Comparison of ENCODE assay signal across 1 cellular context in genomic region chr10:119270893-119271361, GRCh38.
TF ChIP-seq lines count a peak whose summit lies in the region.

No MANE protein-coding gene starts in this region.

TF ChIP-seq in K562, 482 proteins besides CTCF, POLR2A, EP300 and RAD21 (continued from another document):
- peak; percentile 69 to 71 for TF ChIP-seq E2F6 (IDR thresholded peaks at IDR 0.05; ENCODE audit: borderline replicate concordance in 1 of 2, extremely low read depth in 1 of 2, insufficient read depth in 1 of 2, insufficient read length in 1 of 2, low read depth in 1 of 2, low read length in 1 of 2, poor library complexity in 1 of 2, severe bottlenecking in 1 of 2)
- TF ChIP-seq CTBP1 (IDR thresholded peaks at IDR 0.05; ENCODE audit: borderline replicate concordance): no peak
- TF ChIP-seq TGIF2 (CRISPR knock-in tag; IDR thresholded peaks at IDR 0.05): no peak
- TF ChIP-seq CC2D1A (IDR thresholded peaks at IDR 0.05): no peak
- no peak for TF ChIP-seq E2F1 (CRISPR knock-in tag; IDR thresholded peaks at IDR 0.05)
- TF ChIP-seq ZNF57 (CRISPR knock-in tag; IDR thresholded peaks at IDR 0.05): no peak
- TF ChIP-seq ZNF41 (CRISPR knock-in tag; conservative IDR thresholded peaks at IDR 0.05): no peak
- no peak for TF ChIP-seq REST (CRISPR knock-in tag; IDR thresholded peaks at IDR 0.05; ENCODE audit: low read depth)
- no peak for TF ChIP-seq HNRNPH1 (optimal IDR thresholded peaks at IDR 0.05; ENCODE audit: low read depth, low read length)
- no peak for TF ChIP-seq RFX5 (IDR thresholded peaks at IDR 0.05; ENCODE audit: low read depth, low read length)
- TF ChIP-seq ZNF592 (IDR thresholded peaks at IDR 0.05): peak; percentile 52; the same call in 1 of the 2 replicates
- TF ChIP-seq MYNN (IDR thresholded peaks at IDR 0.05): no peak
- TF ChIP-seq MYNN (CRISPR knock-in tag; IDR thresholded peaks at IDR 0.05): no peak
- peak; percentile 55 to 73; a peak in 3 of 4 replicates for TF ChIP-seq MNT (conservative IDR thresholded peaks at IDR 0.05)
- TF ChIP-seq ZNF77 (CRISPR knock-in tag; IDR thresholded peaks at IDR 0.05): no peak
- TF ChIP-seq ZNF830 (CRISPR knock-in tag; IDR thresholded peaks at IDR 0.05): no peak
- TF ChIP-seq SIRT6 (IDR thresholded peaks at IDR 0.05; ENCODE audit: low read depth, low read length): no peak
- TF ChIP-seq BHLHE40 (IDR thresholded peaks at IDR 0.05; ENCODE audit: low read length): peak; percentile 71
- peak; percentile 42 for TF ChIP-seq VEZF1 (CRISPR knock-in tag; IDR thresholded peaks at IDR 0.05)
- no peak for TF ChIP-seq PCBP1 (IDR thresholded peaks at IDR 0.05; ENCODE audit: low read depth, low read length, poor library complexity, severe bottlenecking)
- no peak for TF ChIP-seq NFIC (IDR thresholded peaks at IDR 0.05)
- TF ChIP-seq MEIS2 (IDR thresholded peaks at IDR 0.05; ENCODE audit: partially characterized antibody): no peak
- no peak for TF ChIP-seq HDAC3 (IDR thresholded peaks at IDR 0.05; ENCODE audit: borderline replicate concordance, partially characterized antibody)
- no peak for TF ChIP-seq HNRNPL (IDR thresholded peaks at IDR 0.05; ENCODE audit: low read depth, low read length)
- TF ChIP-seq TAF1 (IDR thresholded peaks at IDR 0.05; ENCODE audit: control insufficient read depth, extremely low read depth, insufficient read depth, low read length, severe bottlenecking): no peak
- TF ChIP-seq MXI1 (IDR thresholded peaks at IDR 0.05; ENCODE audit: low read depth, low read length): peak; percentile 54; the same call in 1 of the 2 replicates
- no peak for TF ChIP-seq ZNF3 (CRISPR knock-in tag; IDR thresholded peaks at IDR 0.05)
- no peak for TF ChIP-seq TSC22D4 (tag; IDR thresholded peaks at IDR 0.05)
- no peak for TF ChIP-seq KLF13 (tag; IDR thresholded peaks at IDR 0.05; ENCODE audit: borderline replicate concordance, low read depth)
